Comparison of ENCODE assay signal across 28 cellular contexts in genomic region chr2:239509388-239510143, GRCh38.
"Had no signal": no experiment of that assay in that cellular context is flagged by ENCODE, and none has a peak within 500 bp of the region (broad histone marks: within the 10 kb centered on the region; RNA-seq: fewer than 3 reads in every experiment).

No MANE protein-coding gene starts in this region.

- H3K36me3 ChIP-seq: ascending aorta, cardiac muscle cell, MG63, SJSA1 had no signal

- H3K27ac Mint-ChIP-seq: activated CD4-positive, alpha-beta T cell treated with anti-CD3 and anti-CD28 coated beads for 36 hours; activated CD4-positive, alpha-beta T cell treated with anti-CD3 and anti-CD28 coated beads, Interleukin-2, amount 10 ng/mL, durations not matched to agents 7 days and 5 days; activated CD8-positive, alpha-beta T cell treated with anti-CD3 and anti-CD28 coated beads, Interleukin-2, amount 10 ng/mL, durations not matched to agents 7 days and 5 days; activated naive CD4-positive, alpha-beta T cell treated with anti-CD3 and anti-CD28 coated beads, Interleukin-2, amount 50 U/mL, for 24 hours; activated naive CD8-positive, alpha-beta T cell treated with anti-CD3 and anti-CD28 coated beads, Interleukin-2, amount 10 ng/mL, durations not matched to agents 7 days and 5 days; activated T-cell treated with anti-CD3 and anti-CD28 coated beads, Interleukin-2, amount 50 U/mL, for 24 hours; activated T-helper 2 cell treated with anti-CD3 and anti-CD28 coated beads, Interferon-gamma antibody, Interleukin-2, Interleukin-4, amounts not matched to agents 10 μg/mL and 5 μg/mL and 100 μg/mL, durations not matched to agents 14 hours and 24 hours and 36 hours; T-helper 1 cell treated with Interleukin-12 subunit alpha and Interleukin-12 subunit beta and Interleukin-4 antibody, amounts not matched to agents 30 μg/mL and 1 μg/mL, for 36 hours; T-helper 2 cell treated with Interferon-gamma antibody and Interleukin-4, amounts not matched to agents 5 μg/mL and 100 μg/mL, for 36 hours had no signal

- H3K27ac ChIP-seq: ascending aorta, cardiac muscle cell, SJSA1 had no signal

- H3K4me1 Mint-ChIP-seq: activated CD4-positive, alpha-beta T cell treated with anti-CD3 and anti-CD28 coated beads for 36 hours; activated CD4-positive, alpha-beta T cell treated with anti-CD3 and anti-CD28 coated beads, Interleukin-2, amount 10 ng/mL, durations not matched to agents 7 days and 5 days; activated naive CD4-positive, alpha-beta T cell treated with anti-CD3 and anti-CD28 coated beads, Interleukin-2, amount 50 U/mL, for 24 hours; activated naive CD8-positive, alpha-beta T cell treated with anti-CD3 and anti-CD28 coated beads, Interleukin-2, amount 10 ng/mL, durations not matched to agents 7 days and 5 days had no signal

- H3K4me1 ChIP-seq: ascending aorta, SJSA1 had no signal

- H3K9ac ChIP-seq: SK-N-SH had no signal

- H3K27me3 ChIP-seq: ascending aorta, cardiac muscle cell, MG63 had no signal

- H3K4me2 ChIP-seq: SK-N-SH had no signal

- DNase-seq: activated CD4-positive, alpha-beta T cell treated with anti-CD3 and anti-CD28 coated beads for 36 hours; activated CD4-positive, alpha-beta T cell treated with anti-CD3 and anti-CD28 coated beads, Interleukin-2, amount 10 ng/mL, durations not matched to agents 7 days and 5 days; activated CD4-positive, alpha-beta T cell treated with anti-CD3 and anti-CD28 coated beads, Interleukin-2, amount 50 U/mL, for 48 hours; activated CD8-positive, alpha-beta T cell treated with anti-CD3 and anti-CD28 coated beads, Interleukin-2, amount 10 ng/mL, durations not matched to agents 7 days and 5 days; activated gamma-delta T cell; activated naive CD4-positive, alpha-beta T cell treated with Interleukin-2 at 50 U/mL for 16 hours; activated naive CD8-positive, alpha-beta T cell treated with anti-CD3 and anti-CD28 coated beads, Interleukin-2, amount 10 ng/mL, durations not matched to agents 7 days and 5 days; activated T-cell treated with anti-CD3 and anti-CD28 coated beads, Interleukin-2, amount 50 U/mL, for 24 hours; amygdala; Kasumi-1; MG63; NCI-H1048; NCI-H1105 treated with DMSO at 0.1 percent for 48 hours; NCI-H1436 treated with DMSO at 0.1 percent for 48 hours; NCI-H1694 treated with DMSO at 0.1 percent for 48 hours; NCI-H2029; NCI-H345; NCI-H524 treated with DMSO at 0.1 percent for 48 hours; SHP77 treated with DMSO at 0.1 percent for 48 hours; SK-N-SH had no signal

- H3K27me3 Mint-ChIP-seq: activated CD4-positive, alpha-beta T cell treated with anti-CD3 and anti-CD28 coated beads for 36 hours; activated CD4-positive, alpha-beta T cell treated with anti-CD3 and anti-CD28 coated beads, Interleukin-2, amount 10 ng/mL, durations not matched to agents 7 days and 5 days; activated naive CD4-positive, alpha-beta T cell treated with anti-CD3 and anti-CD28 coated beads, Interleukin-2, amount 50 U/mL, for 24 hours; activated T-cell treated with anti-CD3 and anti-CD28 coated beads, Interleukin-2, amount 50 U/mL, for 24 hours had no signal

- H3K4me3 Mint-ChIP-seq: activated CD4-positive, alpha-beta T cell treated with anti-CD3 and anti-CD28 coated beads for 36 hours; activated CD4-positive, alpha-beta T cell treated with anti-CD3 and anti-CD28 coated beads, Interleukin-2, amount 10 ng/mL, durations not matched to agents 7 days and 5 days; activated CD8-positive, alpha-beta T cell treated with anti-CD3 and anti-CD28 coated beads, Interleukin-2, amount 10 ng/mL, durations not matched to agents 7 days and 5 days; activated naive CD4-positive, alpha-beta T cell treated with anti-CD3 and anti-CD28 coated beads, Interleukin-2, amount 50 U/mL, for 24 hours; activated naive CD8-positive, alpha-beta T cell treated with anti-CD3 and anti-CD28 coated beads, Interleukin-2, amount 10 ng/mL, durations not matched to agents 7 days and 5 days; activated T-cell treated with anti-CD3 and anti-CD28 coated beads, Interleukin-2, amount 50 U/mL, for 24 hours; T-helper 1 cell treated with Interleukin-12 subunit alpha and Interleukin-12 subunit beta and Interleukin-4 antibody, amounts not matched to agents 30 μg/mL and 1 μg/mL, for 36 hours; T-helper 2 cell treated with Interferon-gamma antibody and Interleukin-4, amounts not matched to agents 5 μg/mL and 100 μg/mL, for 36 hours had no signal

- H3K9me3 Mint-ChIP-seq: activated CD4-positive, alpha-beta T cell treated with anti-CD3 and anti-CD28 coated beads, Interleukin-2, amount 10 ng/mL, durations not matched to agents 7 days and 5 days; activated naive CD4-positive, alpha-beta T cell treated with anti-CD3 and anti-CD28 coated beads, Interleukin-2, amount 50 U/mL, for 24 hours; activated naive CD8-positive, alpha-beta T cell treated with anti-CD3 and anti-CD28 coated beads, Interleukin-2, amount 10 ng/mL, durations not matched to agents 7 days and 5 days; activated T-cell treated with anti-CD3 and anti-CD28 coated beads, Interleukin-2, amount 50 U/mL, for 24 hours; activated T-helper 2 cell treated with anti-CD3 and anti-CD28 coated beads, Interferon-gamma antibody, Interleukin-2, Interleukin-4, amounts not matched to agents 10 μg/mL and 5 μg/mL and 100 μg/mL, durations not matched to agents 14 hours and 24 hours and 36 hours; T-helper 1 cell treated with Interleukin-12 subunit alpha and Interleukin-12 subunit beta and Interleukin-4 antibody, amounts not matched to agents 30 μg/mL and 1 μg/mL, for 36 hours; T-helper 2 cell treated with Interferon-gamma antibody and Interleukin-4, amounts not matched to agents 5 μg/mL and 100 μg/mL, for 36 hours had no signal

- H3K9me3 ChIP-seq: ascending aorta, MG63, SJSA1, SK-N-SH had no signal

- H3K4me3 ChIP-seq: ascending aorta, cardiac muscle cell, MG63, SJSA1 had no signal

- H3K36me3 Mint-ChIP-seq: activated naive CD4-positive, alpha-beta T cell treated with anti-CD3 and anti-CD28 coated beads, Interleukin-2, amount 50 U/mL, for 24 hours; activated naive CD8-positive, alpha-beta T cell treated with anti-CD3 and anti-CD28 coated beads, Interleukin-2, amount 10 ng/mL, durations not matched to agents 7 days and 5 days had no signal

- FAIRE-seq: TTC549 had no signal
